Comparison of ENCODE assay signal across 31 cellular contexts in genomic region chr2:74812787-74813200, GRCh38.
"Had no signal": no experiment of that assay in that cellular context is flagged by ENCODE, and none has a peak within 500 bp of the region (broad histone marks: within the 10 kb centered on the region; RNA-seq: fewer than 3 reads in every experiment).

No MANE protein-coding gene starts in this region.

- H3K27ac ChIP-seq: left lung, lower lobe of right lung, neural progenitor cell, neutrophil, pancreas, prostate gland, sigmoid colon, spleen, tibial artery, upper lobe of right lung had no signal

- H3K27ac Mint-ChIP-seq: immature natural killer cell; naive B cell; natural killer cell; neural progenitor cell; stimulated activated effector memory CD8-positive, alpha-beta T cell treated with anti-CD3 and anti-CD28 coated beads, Interleukin-12 subunit alpha, Interleukin-12 subunit beta, amount 100 ng/mL, for 72 hours; stimulated activated naive CD8-positive, alpha-beta T cell treated with anti-CD3 and anti-CD28 coated beads, Interleukin-15, Interleukin-2, amounts not matched to agents 100 ng/mL and 50 ng/mL, for 24 hours had no signal

- H3K9me3 ChIP-seq: left lung, lower lobe of right lung, neutrophil, pancreas, prostate gland, sigmoid colon, spleen, tibial artery, upper lobe of right lung had no signal

- H3K4me1 Mint-ChIP-seq: immature natural killer cell; natural killer cell; stimulated activated effector memory CD8-positive, alpha-beta T cell treated with anti-CD3 and anti-CD28 coated beads, Interleukin-12 subunit alpha, Interleukin-12 subunit beta, amount 100 ng/mL, for 72 hours had no signal

- H3K4me3 ChIP-seq: left lung, lower lobe of right lung, neural progenitor cell, pancreas, prostate gland, sigmoid colon, spleen, tibial artery, upper lobe of right lung had no signal

- H3K9me3 Mint-ChIP-seq: naive B cell; natural killer cell; neural progenitor cell; stimulated activated effector memory CD8-positive, alpha-beta T cell treated with anti-CD3 and anti-CD28 coated beads, Interleukin-12 subunit alpha, Interleukin-12 subunit beta, amount 100 ng/mL, for 72 hours; stimulated activated naive CD8-positive, alpha-beta T cell treated with anti-CD3 and anti-CD28 coated beads, Interleukin-15, Interleukin-2, amounts not matched to agents 100 ng/mL and 50 ng/mL, for 24 hours had no signal

- ATAC-seq: left colon; left lung; lower lobe of right lung; natural killer cell; pancreas; right cardiac atrium; stimulated activated effector memory CD8-positive, alpha-beta T cell treated with anti-CD3 and anti-CD28 coated beads, Interleukin-12 subunit alpha, Interleukin-12 subunit beta, amount 100 ng/mL, for 72 hours; upper lobe of right lung had no signal

- DNase-seq: head of caudate nucleus; hypothalamus; immature natural killer cell; kidney; left colon; left lung; lower lobe of right lung; mammary epithelial cell; mesenchymal stem cell; naive B cell; natural killer cell; nephron progenitor cell; occipital lobe; pancreas; posterior cingulate gyrus; retina; right cardiac atrium; sigmoid colon; small intestine; spleen; stimulated activated CD4-positive, alpha-beta T cell treated with anti-CD3 and anti-CD28 coated beads, Interleukin-4, amount 100 ng/mL, for 24 hours; stimulated activated naive CD4-positive, alpha-beta T cell; substantia nigra; tibial artery; trophoblast cell; upper lobe of right lung had no signal

- H3K36me3 Mint-ChIP-seq: immature natural killer cell; naive B cell; natural killer cell; neural progenitor cell; stimulated activated effector memory CD8-positive, alpha-beta T cell treated with anti-CD3 and anti-CD28 coated beads, Interleukin-12 subunit alpha, Interleukin-12 subunit beta, amount 100 ng/mL, for 72 hours had no signal

- H3K27me3 Mint-ChIP-seq: stimulated activated naive CD8-positive, alpha-beta T cell treated with anti-CD3 and anti-CD28 coated beads, Interleukin-15, Interleukin-2, amounts not matched to agents 100 ng/mL and 50 ng/mL, for 24 hours had no signal

- H3K4me1 ChIP-seq: pancreas, prostate gland, sigmoid colon, tibial artery, upper lobe of right lung had no signal

- H3K9ac ChIP-seq: neural progenitor cell had no signal

- H3K36me3 ChIP-seq: left lung, lower lobe of right lung, neural progenitor cell, neutrophil, pancreas, prostate gland, sigmoid colon, spleen, tibial artery, upper lobe of right lung had no signal

- H3K27me3 ChIP-seq: left lung, neural progenitor cell, neutrophil, sigmoid colon, spleen, tibial artery, upper lobe of right lung had no signal

- H3K4me3 Mint-ChIP-seq: immature natural killer cell; naive B cell; natural killer cell; nephron progenitor cell; neural progenitor cell; stimulated activated effector memory CD8-positive, alpha-beta T cell treated with anti-CD3 and anti-CD28 coated beads, Interleukin-12 subunit alpha, Interleukin-12 subunit beta, amount 100 ng/mL, for 72 hours; stimulated activated naive CD8-positive, alpha-beta T cell treated with anti-CD3 and anti-CD28 coated beads, Interleukin-15, Interleukin-2, amounts not matched to agents 100 ng/mL and 50 ng/mL, for 24 hours had no signal
